In genomic region chr3:126752303-126753190, GRCh38 we compare ENCODE assay signal across 2 cellular contexts.
TF ChIP-seq lines count a peak whose summit lies in the region.

No MANE protein-coding gene starts in this region.

TF ChIP-seq in A549, 52 proteins besides CTCF, POLR2A, EP300 and RAD21:
- TF ChIP-seq SMC3 (IDR thresholded peaks at IDR 0.05) (peak; percentile 85), CHD4 (IDR thresholded peaks at IDR 0.05; ENCODE audit: borderline replicate concordance) (no peak)

TF ChIP-seq in IMR-90, 13 proteins besides CTCF, POLR2A, EP300 and RAD21:
- no peak for TF ChIP-seq CEBPB (IDR thresholded peaks at IDR 0.05; ENCODE audit: low read depth, low read length)
- peak; percentile 71; the same call in 1 of the 2 replicates for TF ChIP-seq MAZ (IDR thresholded peaks at IDR 0.05; ENCODE audit: borderline replicate concordance, low read depth, low read length)
- peak; percentile 66; the same call in 1 of the 2 replicates for TF ChIP-seq MXI1 (IDR thresholded peaks at IDR 0.05; ENCODE audit: borderline replicate concordance, low read depth, low read length)
- peak; percentile 31; the same call in 1 of the 2 replicates for TF ChIP-seq BHLHE40 (IDR thresholded peaks at IDR 0.05; ENCODE audit: low read depth, low read length)
- TF ChIP-seq SMC3 (IDR thresholded peaks at IDR 0.05; ENCODE audit: low read depth, low read length) = peak; percentile 92
TF ChIP-seq in IMR-90: peak in this region for 4.
